ENCODE assay signal across 12 cellular contexts in the genomic region with DNA sequence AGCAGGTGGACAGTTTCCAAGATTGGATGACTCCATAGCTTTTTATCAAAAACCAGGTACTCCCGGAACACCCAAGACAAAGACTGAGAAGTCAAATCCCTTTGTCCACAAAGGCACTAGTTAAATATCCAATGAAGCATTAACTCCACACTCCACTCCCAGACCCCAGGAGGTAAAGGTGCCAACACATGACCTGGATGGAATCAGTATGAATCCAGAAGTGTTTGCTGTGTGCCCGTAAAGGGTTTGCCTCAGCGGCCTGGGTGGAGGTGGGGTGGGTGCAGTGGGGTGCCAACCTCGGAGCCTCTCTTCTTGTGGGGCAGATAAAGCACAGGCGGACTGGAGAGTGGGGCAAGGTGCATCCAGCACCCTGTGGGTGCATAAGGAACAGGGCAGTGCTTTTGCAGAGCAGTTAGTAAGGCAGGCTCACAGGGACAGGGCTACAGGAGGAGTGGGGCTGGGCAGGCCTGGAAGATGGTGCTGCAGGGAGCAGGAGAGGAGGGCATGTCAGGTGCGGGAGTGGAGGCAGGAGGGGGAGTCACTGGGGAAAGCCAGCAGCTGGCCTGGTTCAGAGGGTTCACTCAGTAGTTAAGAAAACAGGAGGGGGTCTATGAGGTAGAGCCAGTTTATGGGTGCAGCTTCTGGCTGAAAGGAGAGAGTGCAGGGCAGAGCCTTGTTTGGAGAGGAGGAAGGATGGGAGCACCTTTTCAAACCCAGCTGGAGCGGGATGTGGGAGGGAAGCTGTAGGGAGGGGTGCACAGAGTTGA.
DNase-seq lines count a peak whose midpoint lies in the region; ATAC-seq, FAIRE-seq and TF ChIP-seq lines count a peak whose summit lies in the region.
"Had no signal": no experiment of that assay in that cellular context is flagged by ENCODE, and none has a peak within 500 bp of the region (broad histone marks: within the 10 kb centered on the region; RNA-seq: fewer than 3 reads in every experiment).

No MANE protein-coding gene starts in this region.

- 55 to 60% methylated on average over 7 of the region's 7 CpGs for WGBS in pancreas, 2 donors

- ATAC-seq in RWPE2 (ENCODE audit: low read depth) (0 out of 3 replicates have a peak, but pooled peaks have one; percentile 11), pancreas (peak in 3 of 4 donors; percentile 7 to 28 (median 17)), HG03571 (IDR thresholded peaks at IDR 0.05; ENCODE audit: unreplicated experiment) (no peak)

- H3K27ac ChIP-seq in RWPE2 (ENCODE audit: poor library complexity, severe bottlenecking) = no peak overlapping the region
- peak overlapping the region in 2 of 4 donors; percentile 22 to 50 for H3K27ac ChIP-seq in pancreas
- H3K27ac ChIP-seq: BLaER1 had no signal

- H3K4me1 ChIP-seq in RWPE2 (ENCODE audit: insufficient read depth, poor library complexity, severe bottlenecking) (no peaks in the 10 kb centered on the region), pancreas (peaks cover 6 to 7% (median 7%) of the 10 kb centered on the region in 3 donors)

- no peak for TF ChIP-seq POLR2A in H54 (IDR thresholded peaks at IDR 0.05; ENCODE audit: low read depth, low read length)

- H3K4me3 ChIP-seq in RWPE2 (ENCODE audit: severe bottlenecking) (no peak overlapping the region), pancreas (no peak overlapping the region)
- H3K4me3 ChIP-seq: BLaER1 had no signal

- H3K27me3 ChIP-seq in RWPE2 (ENCODE audit: insufficient read depth, poor library complexity, severe bottlenecking) (peaks cover 36% of the 10 kb centered on the region), pancreas (no peaks in the 10 kb centered on the region)

- FAIRE-seq in pancreas (lab: Jason Lieb, UNC) (no peak), H54 (lab: Jason Lieb, UNC) (no peak)

- no peak for TF ChIP-seq CTCF in RWPE2 (IDR thresholded peaks at IDR 0.05; ENCODE audit: poor library complexity, severe bottlenecking)
- no peak for TF ChIP-seq CTCF in pancreas (IDR thresholded peaks at IDR 0.05)

- H3K36me3 ChIP-seq in RWPE2 (ENCODE audit: low read depth) (no peaks in the 10 kb centered on the region), pancreas (no peaks in the 10 kb centered on the region)
- H3K36me3 ChIP-seq: BLaER1 had no signal

- H3K9me3 ChIP-seq in RWPE2 (ENCODE audit: severe bottlenecking) = no peaks in the 10 kb centered on the region
- H3K9me3 ChIP-seq in pancreas = no peaks in the 10 kb centered on the region
- H3K9me3 ChIP-seq: BLaER1 had no signal

- DNase-seq in DMS53 (lab: John Stamatoyannopoulos, UW) (peak; percentile 78), LoVo (ENCODE audit: low spot score) (peak; percentile 36), RWPE2 (ENCODE audit: low spot score) (no peak), pancreas (no peak), H54 (ENCODE audit: insufficient read length, low spot score) (no peak)
- DNase-seq in stimulated activated CD8-positive, alpha-beta memory T cell treated with anti-CD3 and anti-CD28 coated beads, Interleukin-4, amount 100 ng/mL, for 48 hours = no peak
- DNase-seq: effector CD4-positive, alpha-beta T cell; GDM1; mesendoderm; NCI-H1694 had no signal

- intact Hi-C loops in pancreas (cut with DNase I) = no loop called here

Comparison
In these comparisons a context has a peak if more than half of its experiments do, and no peak if none do; other contexts are left out.
1. DNase-seq: peak in DMS53 (single experiment) and LoVo (single experiment); none in RWPE2 (single experiment), pancreas (0 of 6), H54 (single experiment) and stimulated activated CD8-positive, alpha-beta memory T cell treated with anti-CD3 and anti-CD28 coated beads, Interleukin-4, amount 100 ng/mL, for 48 hours (single experiment).